1 cellular context compared by ENCODE assay signal in genomic region chr20:62381202-62381797, GRCh38.
TF ChIP-seq lines count a peak whose summit lies in the region.

No MANE protein-coding gene starts in this region.

TF ChIP-seq in GM23338, 12 proteins besides CTCF, POLR2A, EP300 and RAD21 (continued from another document):
- TF ChIP-seq, protein P1, sequence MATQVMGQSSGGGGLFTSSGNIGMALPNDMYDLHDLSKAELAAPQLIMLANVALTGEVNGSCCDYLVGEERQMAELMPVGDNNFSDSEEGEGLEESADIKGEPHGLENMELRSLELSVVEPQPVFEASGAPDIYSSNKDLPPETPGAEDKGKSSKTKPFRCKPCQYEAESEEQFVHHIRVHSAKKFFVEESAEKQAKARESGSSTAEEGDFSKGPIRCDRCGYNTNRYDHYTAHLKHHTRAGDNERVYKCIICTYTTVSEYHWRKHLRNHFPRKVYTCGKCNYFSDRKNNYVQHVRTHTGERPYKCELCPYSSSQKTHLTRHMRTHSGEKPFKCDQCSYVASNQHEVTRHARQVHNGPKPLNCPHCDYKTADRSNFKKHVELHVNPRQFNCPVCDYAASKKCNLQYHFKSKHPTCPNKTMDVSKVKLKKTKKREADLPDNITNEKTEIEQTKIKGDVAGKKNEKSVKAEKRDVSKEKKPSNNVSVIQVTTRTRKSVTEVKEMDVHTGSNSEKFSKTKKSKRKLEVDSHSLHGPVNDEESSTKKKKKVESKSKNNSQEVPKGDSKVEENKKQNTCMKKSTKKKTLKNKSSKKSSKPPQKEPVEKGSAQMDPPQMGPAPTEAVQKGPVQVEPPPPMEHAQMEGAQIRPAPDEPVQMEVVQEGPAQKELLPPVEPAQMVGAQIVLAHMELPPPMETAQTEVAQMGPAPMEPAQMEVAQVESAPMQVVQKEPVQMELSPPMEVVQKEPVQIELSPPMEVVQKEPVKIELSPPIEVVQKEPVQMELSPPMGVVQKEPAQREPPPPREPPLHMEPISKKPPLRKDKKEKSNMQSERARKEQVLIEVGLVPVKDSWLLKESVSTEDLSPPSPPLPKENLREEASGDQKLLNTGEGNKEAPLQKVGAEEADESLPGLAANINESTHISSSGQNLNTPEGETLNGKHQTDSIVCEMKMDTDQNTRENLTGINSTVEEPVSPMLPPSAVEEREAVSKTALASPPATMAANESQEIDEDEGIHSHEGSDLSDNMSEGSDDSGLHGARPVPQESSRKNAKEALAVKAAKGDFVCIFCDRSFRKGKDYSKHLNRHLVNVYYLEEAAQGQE (IDR thresholded peaks at IDR 0.05; ENCODE audit: unreplicated experiment), result no peak
- TF ChIP-seq ZNF114 (CRISPR knock-in tag; IDR thresholded peaks at IDR 0.05) (no peak), NANOG (IDR thresholded peaks at IDR 0.05; ENCODE audit: borderline replicate concordance) (no peak), EZH2 (IDR thresholded peaks at IDR 0.05; ENCODE audit: low read depth, unreplicated experiment) (no peak), EZH2phosphoT487 (IDR thresholded peaks at IDR 0.05; ENCODE audit: unreplicated experiment) (no peak), ZNF331 (CRISPR knock-in tag; IDR thresholded peaks at IDR 0.05; ENCODE audit: low read depth) (no peak), JUNB (IDR thresholded peaks at IDR 0.05; ENCODE audit: unreplicated experiment) (no peak)
